ENCODE assay signal across 11 cellular contexts in the genomic region with DNA sequence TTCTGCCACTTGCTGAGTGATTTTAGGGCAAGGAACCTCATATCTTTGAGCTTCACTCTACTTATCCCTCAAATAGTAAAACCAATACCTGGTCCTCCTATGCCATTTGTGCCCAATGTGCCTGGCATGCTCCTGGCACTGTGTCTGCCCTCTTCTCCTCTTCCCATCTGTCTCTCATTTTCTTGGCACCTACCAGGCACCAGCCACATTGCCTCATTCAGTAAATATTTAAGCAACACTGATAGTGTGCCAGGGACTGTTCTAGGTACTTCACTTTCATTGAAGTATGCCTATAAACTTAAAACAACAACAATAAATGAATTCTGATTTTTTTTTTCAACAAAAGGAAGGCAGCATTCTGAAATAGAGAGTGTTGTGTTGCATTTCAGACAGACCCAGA.
"Had no signal": no experiment of that assay in that cellular context is flagged by ENCODE, and none has a peak within 500 bp of the region (broad histone marks: within the 10 kb centered on the region; RNA-seq: fewer than 3 reads in every experiment).

No MANE protein-coding gene starts in this region.

- DNase-seq: activated effector memory CD4-positive, alpha-beta T cell treated with Interleukin-2 at 50 U/mL for 16 hours; activated naive CD8-positive, alpha-beta T cell treated with anti-CD3 and anti-CD28 coated beads for 36 hours; activated T-cell treated with anti-CD3 and anti-CD28 coated beads, Interleukin-2, amount 50 U/mL, for 1 hour; effector memory CD4-positive, alpha-beta T cell; gastrocnemius medialis; heart right ventricle; left ventricle myocardium inferior; mesendoderm; stimulated activated CD4-positive, alpha-beta T cell treated with anti-CD3 and anti-CD28 coated beads, Interleukin-15, amount 100 ng/mL, for 24 hours; stimulated activated CD4-positive, alpha-beta T cell treated with anti-CD3 and anti-CD28 coated beads, Interleukin-4, amount 100 ng/mL, for 24 hours; upper lobe of left lung had no signal
